1 cellular context compared by ENCODE assay signal in the genomic region with DNA sequence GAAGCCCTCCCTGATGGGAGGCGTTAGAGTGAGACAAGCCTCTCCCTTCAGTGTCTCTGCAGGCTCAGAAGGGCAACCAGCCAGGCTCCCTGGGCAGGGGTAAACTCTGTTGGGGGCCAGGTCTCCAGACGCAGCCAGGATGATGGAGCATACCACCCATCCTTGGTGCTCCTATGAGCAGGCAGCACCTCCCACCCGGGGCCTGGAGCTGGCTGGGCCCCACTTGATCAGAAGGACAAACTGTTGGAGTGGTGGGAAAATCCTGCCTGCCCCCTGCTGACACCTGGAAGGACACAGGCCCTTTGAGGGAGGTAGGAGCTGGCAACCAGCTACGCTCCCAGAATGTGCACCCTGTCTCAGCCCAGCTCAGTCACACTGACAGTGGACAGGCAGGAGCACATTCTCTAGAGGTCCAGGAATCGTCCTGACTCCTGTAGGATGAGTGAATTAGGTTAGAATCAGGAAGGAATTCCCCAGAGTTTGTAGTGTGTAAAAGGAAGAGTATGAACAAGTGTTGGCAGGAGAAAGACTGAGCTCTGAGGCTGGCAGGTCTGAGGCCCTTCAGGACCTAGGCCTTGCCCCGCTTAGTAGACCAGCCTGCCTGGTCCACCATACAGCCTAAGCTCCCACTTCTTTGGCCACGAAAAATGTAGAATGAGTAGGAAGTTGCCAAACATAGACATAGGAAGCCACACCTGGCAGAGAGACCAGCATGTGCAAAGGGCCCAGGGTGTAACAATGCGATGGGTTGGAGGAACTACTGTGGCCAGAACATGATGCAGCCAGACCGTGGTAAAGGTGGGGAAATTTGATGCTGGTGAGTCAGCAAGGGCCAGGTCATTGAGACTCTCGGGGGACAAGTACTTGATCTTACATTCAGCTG.
TF ChIP-seq lines count a peak whose summit lies in the region.

No MANE protein-coding gene starts in this region.

TF ChIP-seq in HepG2, 621 proteins besides CTCF, POLR2A, EP300 and RAD21:
- TF ChIP-seq ZNF563 (CRISPR knock-in tag; IDR thresholded peaks at IDR 0.05) (peak; percentile 51; the same call in 1 of the 2 replicates), ZFY (CRISPR knock-in tag; IDR thresholded peaks at IDR 0.05) (peak; percentile 20; the same call in 1 of the 2 replicates), PITX1 (CRISPR knock-in tag; IDR thresholded peaks at IDR 0.05) (0 out of 2 replicates have a peak, but pooled peaks have one; percentile 32), NCOR1 (IDR thresholded peaks at IDR 0.05; ENCODE audit: borderline replicate concordance, low read length) (no peak), ZNF354B (CRISPR knock-in tag; IDR thresholded peaks at IDR 0.05) (no peak), STAG1 (CRISPR knock-in tag; IDR thresholded peaks at IDR 0.05) (peak; percentile 25; the same call in 1 of the 2 replicates)
- TF ChIP-seq, protein P1, sequence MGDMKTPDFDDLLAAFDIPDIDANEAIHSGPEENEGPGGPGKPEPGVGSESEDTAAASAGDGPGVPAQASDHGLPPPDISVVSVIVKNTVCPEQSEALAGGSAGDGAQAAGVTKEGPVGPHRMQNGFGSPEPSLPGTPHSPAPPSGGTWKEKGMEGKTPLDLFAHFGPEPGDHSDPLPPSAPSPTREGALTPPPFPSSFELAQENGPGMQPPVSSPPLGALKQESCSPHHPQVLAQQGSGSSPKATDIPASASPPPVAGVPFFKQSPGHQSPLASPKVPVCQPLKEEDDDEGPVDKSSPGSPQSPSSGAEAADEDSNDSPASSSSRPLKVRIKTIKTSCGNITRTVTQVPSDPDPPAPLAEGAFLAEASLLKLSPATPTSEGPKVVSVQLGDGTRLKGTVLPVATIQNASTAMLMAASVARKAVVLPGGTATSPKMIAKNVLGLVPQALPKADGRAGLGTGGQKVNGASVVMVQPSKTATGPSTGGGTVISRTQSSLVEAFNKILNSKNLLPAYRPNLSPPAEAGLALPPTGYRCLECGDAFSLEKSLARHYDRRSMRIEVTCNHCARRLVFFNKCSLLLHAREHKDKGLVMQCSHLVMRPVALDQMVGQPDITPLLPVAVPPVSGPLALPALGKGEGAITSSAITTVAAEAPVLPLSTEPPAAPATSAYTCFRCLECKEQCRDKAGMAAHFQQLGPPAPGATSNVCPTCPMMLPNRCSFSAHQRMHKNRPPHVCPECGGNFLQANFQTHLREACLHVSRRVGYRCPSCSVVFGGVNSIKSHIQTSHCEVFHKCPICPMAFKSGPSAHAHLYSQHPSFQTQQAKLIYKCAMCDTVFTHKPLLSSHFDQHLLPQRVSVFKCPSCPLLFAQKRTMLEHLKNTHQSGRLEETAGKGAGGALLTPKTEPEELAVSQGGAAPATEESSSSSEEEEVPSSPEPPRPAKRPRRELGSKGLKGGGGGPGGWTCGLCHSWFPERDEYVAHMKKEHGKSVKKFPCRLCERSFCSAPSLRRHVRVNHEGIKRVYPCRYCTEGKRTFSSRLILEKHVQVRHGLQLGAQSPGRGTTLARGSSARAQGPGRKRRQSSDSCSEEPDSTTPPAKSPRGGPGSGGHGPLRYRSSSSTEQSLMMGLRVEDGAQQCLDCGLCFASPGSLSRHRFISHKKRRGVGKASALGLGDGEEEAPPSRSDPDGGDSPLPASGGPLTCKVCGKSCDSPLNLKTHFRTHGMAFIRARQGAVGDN (CRISPR knock-in tag; IDR thresholded peaks at IDR 0.05) = peak; percentile 57
